In the genomic region with DNA sequence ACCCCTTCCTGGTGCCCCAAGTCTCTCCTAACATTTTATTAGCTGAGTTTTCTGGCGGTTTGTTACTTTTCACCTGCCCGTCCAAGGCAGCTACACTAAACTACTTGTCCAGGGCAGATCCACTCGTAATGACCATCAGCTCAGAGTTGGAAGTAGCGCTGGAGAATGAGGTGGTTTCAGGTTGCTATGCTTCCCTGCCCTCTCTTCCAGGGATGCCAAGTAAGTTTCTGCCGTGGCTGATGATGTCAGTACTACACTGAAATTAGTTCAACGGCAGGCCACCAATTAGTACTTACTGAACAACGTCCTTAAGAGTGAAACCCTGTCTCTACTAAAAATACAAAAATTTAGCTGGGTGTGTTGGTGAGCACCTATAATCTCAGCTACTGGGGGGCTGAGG, we compare ENCODE assay signal across 1 cellular context.
TF ChIP-seq lines count a peak whose summit lies in the region.

No MANE protein-coding gene starts in this region.

TF ChIP-seq in WTC11, 78 proteins besides CTCF, POLR2A, EP300 and RAD21 (continued from another document):
- TF ChIP-seq, protein P1, sequence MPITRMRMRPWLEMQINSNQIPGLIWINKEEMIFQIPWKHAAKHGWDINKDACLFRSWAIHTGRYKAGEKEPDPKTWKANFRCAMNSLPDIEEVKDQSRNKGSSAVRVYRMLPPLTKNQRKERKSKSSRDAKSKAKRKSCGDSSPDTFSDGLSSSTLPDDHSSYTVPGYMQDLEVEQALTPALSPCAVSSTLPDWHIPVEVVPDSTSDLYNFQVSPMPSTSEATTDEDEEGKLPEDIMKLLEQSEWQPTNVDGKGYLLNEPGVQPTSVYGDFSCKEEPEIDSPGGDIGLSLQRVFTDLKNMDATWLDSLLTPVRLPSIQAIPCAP (CRISPR knock-in tag; IDR thresholded peaks at IDR 0.05) = no peak
- TF ChIP-seq, protein P2, sequence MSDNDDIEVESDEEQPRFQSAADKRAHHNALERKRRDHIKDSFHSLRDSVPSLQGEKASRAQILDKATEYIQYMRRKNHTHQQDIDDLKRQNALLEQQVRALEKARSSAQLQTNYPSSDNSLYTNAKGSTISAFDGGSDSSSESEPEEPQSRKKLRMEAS (CRISPR knock-in tag; IDR thresholded peaks at IDR 0.05) = no peak
TF ChIP-seq in WTC11: peak in this region for 0.
